ENCODE assay signal across 1 cellular context in the genomic region with DNA sequence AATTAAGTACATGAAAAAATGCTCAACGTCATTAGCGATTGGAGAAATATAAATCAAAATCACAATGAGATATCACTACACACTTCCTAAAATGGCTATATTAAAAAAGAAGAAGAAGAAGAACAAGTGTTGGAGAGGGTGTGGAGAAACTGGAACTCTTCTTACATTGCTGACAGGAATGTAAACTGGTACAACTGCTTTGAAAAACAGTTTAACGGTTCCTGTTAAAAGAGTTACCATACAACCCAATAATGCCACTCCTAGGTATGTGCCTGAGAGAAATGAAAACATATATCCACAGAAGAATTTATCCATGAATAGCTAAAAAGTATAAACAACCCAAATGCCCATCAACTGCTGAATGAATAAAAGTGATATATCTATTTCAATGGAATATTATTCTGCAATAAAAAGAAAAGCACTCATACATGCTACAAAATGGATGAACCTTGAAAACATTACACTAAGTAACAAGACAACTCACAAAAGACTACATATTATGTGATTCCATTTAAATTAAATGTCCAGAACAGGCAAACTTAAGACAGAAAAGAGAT.
TF ChIP-seq lines count a peak whose summit lies in the region.

No MANE protein-coding gene starts in this region.

TF ChIP-seq in endothelial cell of umbilical vein, 7 proteins besides CTCF, POLR2A, EP300 and RAD21:
- TF ChIP-seq EZH2 (IDR thresholded peaks at IDR 0.05; ENCODE audit: borderline replicate concordance, low read depth, low read length, severe bottlenecking) = no peak
TF ChIP-seq in endothelial cell of umbilical vein: peak in this region for 0.
